1 cellular context compared by ENCODE assay signal in the genomic region with DNA sequence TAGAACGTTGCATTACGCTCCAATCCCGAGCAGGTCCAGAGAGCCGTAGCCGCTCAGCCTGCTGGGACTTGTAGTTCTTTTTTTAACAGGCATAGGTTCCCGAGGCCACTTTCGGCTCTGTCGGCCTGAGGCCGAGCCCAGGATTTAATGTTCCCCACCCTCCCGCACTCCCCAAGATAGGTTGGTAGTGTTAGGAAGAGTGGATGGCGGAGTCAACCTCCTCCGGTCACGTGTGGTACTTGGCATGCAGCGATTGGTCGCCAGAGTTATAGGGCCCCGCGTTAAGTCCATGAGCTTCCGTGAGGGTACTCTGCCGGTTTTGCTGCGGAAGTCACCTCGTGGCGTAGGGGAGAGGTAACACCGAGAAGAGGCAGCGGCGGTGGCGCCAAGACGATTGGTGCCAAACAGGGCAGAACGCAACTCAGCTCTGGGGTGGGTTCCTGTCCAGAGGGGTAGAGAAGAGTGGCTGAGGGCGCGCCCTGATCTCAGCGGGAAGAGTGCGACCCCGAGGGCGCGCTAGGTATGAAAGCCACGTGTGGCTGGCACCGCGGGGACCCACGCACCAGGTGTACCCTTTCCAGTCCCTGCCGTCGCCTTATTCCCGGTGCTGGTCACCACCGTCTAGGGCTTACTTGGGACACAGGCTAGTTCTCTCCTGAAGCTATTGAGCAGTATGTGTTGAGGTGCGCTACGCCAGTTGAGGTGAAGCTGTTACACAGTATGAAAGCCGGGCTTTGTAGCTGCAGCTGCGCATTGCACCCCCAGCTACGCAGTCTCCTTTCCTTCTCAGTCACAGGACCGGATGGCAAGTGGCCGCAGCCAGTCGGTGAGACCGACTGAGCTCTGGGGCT.
TF ChIP-seq lines count a peak whose summit lies in the region.

No MANE protein-coding gene starts in this region.

TF ChIP-seq in H1, 55 proteins besides CTCF, POLR2A, EP300 and RAD21 (continued from another document):
- TF ChIP-seq, protein P1, sequence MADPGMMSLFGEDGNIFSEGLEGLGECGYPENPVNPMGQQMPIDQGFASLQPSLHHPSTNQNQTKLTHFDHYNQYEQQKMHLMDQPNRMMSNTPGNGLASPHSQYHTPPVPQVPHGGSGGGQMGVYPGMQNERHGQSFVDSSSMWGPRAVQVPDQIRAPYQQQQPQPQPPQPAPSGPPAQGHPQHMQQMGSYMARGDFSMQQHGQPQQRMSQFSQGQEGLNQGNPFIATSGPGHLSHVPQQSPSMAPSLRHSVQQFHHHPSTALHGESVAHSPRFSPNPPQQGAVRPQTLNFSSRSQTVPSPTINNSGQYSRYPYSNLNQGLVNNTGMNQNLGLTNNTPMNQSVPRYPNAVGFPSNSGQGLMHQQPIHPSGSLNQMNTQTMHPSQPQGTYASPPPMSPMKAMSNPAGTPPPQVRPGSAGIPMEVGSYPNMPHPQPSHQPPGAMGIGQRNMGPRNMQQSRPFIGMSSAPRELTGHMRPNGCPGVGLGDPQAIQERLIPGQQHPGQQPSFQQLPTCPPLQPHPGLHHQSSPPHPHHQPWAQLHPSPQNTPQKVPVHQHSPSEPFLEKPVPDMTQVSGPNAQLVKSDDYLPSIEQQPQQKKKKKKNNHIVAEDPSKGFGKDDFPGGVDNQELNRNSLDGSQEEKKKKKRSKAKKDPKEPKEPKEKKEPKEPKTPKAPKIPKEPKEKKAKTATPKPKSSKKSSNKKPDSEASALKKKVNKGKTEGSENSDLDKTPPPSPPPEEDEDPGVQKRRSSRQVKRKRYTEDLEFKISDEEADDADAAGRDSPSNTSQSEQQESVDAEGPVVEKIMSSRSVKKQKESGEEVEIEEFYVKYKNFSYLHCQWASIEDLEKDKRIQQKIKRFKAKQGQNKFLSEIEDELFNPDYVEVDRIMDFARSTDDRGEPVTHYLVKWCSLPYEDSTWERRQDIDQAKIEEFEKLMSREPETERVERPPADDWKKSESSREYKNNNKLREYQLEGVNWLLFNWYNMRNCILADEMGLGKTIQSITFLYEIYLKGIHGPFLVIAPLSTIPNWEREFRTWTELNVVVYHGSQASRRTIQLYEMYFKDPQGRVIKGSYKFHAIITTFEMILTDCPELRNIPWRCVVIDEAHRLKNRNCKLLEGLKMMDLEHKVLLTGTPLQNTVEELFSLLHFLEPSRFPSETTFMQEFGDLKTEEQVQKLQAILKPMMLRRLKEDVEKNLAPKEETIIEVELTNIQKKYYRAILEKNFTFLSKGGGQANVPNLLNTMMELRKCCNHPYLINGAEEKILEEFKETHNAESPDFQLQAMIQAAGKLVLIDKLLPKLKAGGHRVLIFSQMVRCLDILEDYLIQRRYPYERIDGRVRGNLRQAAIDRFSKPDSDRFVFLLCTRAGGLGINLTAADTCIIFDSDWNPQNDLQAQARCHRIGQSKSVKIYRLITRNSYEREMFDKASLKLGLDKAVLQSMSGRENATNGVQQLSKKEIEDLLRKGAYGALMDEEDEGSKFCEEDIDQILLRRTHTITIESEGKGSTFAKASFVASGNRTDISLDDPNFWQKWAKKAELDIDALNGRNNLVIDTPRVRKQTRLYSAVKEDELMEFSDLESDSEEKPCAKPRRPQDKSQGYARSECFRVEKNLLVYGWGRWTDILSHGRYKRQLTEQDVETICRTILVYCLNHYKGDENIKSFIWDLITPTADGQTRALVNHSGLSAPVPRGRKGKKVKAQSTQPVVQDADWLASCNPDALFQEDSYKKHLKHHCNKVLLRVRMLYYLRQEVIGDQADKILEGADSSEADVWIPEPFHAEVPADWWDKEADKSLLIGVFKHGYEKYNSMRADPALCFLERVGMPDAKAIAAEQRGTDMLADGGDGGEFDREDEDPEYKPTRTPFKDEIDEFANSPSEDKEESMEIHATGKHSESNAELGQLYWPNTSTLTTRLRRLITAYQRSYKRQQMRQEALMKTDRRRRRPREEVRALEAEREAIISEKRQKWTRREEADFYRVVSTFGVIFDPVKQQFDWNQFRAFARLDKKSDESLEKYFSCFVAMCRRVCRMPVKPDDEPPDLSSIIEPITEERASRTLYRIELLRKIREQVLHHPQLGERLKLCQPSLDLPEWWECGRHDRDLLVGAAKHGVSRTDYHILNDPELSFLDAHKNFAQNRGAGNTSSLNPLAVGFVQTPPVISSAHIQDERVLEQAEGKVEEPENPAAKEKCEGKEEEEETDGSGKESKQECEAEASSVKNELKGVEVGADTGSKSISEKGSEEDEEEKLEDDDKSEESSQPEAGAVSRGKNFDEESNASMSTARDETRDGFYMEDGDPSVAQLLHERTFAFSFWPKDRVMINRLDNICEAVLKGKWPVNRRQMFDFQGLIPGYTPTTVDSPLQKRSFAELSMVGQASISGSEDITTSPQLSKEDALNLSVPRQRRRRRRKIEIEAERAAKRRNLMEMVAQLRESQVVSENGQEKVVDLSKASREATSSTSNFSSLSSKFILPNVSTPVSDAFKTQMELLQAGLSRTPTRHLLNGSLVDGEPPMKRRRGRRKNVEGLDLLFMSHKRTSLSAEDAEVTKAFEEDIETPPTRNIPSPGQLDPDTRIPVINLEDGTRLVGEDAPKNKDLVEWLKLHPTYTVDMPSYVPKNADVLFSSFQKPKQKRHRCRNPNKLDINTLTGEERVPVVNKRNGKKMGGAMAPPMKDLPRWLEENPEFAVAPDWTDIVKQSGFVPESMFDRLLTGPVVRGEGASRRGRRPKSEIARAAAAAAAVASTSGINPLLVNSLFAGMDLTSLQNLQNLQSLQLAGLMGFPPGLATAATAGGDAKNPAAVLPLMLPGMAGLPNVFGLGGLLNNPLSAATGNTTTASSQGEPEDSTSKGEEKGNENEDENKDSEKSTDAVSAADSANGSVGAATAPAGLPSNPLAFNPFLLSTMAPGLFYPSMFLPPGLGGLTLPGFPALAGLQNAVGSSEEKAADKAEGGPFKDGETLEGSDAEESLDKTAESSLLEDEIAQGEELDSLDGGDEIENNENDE (IDR thresholded peaks at IDR 0.05; ENCODE audit: insufficient replicate concordance, low read length), result no peak
- TF ChIP-seq TAF1 (IDR thresholded peaks at IDR 0.05; ENCODE audit: low read depth, low read length), result peak; percentile 49; the same call in 1 of the 2 replicates
- TF ChIP-seq SUZ12 (IDR thresholded peaks at IDR 0.05; ENCODE audit: low read length), result no peak
- no peak for TF ChIP-seq KDM5A (IDR thresholded peaks at IDR 0.05; ENCODE audit: low read length)
- TF ChIP-seq GABPA (IDR thresholded peaks at IDR 0.05; ENCODE audit: borderline replicate concordance, insufficient read depth, low read length), result no peak
- TF ChIP-seq SIX5 (IDR thresholded peaks at IDR 0.05; ENCODE audit: low read depth, low read length), result peak; percentile 54
- no peak for TF ChIP-seq TAF7 (optimal IDR thresholded peaks at IDR 0.05; ENCODE audit: borderline replicate concordance, low read depth, low read length)
- no peak for TF ChIP-seq JUND (IDR thresholded peaks at IDR 0.05; ENCODE audit: low read length)
- TF ChIP-seq, protein P2, sequence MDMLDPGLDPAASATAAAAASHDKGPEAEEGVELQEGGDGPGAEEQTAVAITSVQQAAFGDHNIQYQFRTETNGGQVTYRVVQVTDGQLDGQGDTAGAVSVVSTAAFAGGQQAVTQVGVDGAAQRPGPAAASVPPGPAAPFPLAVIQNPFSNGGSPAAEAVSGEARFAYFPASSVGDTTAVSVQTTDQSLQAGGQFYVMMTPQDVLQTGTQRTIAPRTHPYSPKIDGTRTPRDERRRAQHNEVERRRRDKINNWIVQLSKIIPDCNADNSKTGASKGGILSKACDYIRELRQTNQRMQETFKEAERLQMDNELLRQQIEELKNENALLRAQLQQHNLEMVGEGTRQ (IDR thresholded peaks at IDR 0.05; ENCODE audit: low read length), result peak; percentile 81
- TF ChIP-seq, protein P3, sequence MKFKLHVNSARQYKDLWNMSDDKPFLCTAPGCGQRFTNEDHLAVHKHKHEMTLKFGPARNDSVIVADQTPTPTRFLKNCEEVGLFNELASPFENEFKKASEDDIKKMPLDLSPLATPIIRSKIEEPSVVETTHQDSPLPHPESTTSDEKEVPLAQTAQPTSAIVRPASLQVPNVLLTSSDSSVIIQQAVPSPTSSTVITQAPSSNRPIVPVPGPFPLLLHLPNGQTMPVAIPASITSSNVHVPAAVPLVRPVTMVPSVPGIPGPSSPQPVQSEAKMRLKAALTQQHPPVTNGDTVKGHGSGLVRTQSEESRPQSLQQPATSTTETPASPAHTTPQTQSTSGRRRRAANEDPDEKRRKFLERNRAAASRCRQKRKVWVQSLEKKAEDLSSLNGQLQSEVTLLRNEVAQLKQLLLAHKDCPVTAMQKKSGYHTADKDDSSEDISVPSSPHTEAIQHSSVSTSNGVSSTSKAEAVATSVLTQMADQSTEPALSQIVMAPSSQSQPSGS (IDR thresholded peaks at IDR 0.05; ENCODE audit: low read length), result no peak
- TF ChIP-seq SP4 (IDR thresholded peaks at IDR 0.05; ENCODE audit: low read length), result no peak
- no peak for TF ChIP-seq NRF1 (IDR thresholded peaks at IDR 0.05; ENCODE audit: low read depth, low read length)
- TF ChIP-seq TEAD4 (IDR thresholded peaks at IDR 0.05; ENCODE audit: low read depth, low read length), result no peak
- no peak for TF ChIP-seq BACH1 (IDR thresholded peaks at IDR 0.05; ENCODE audit: low read length)
- no peak for TF ChIP-seq TCF12 (IDR thresholded peaks at IDR 0.05; ENCODE audit: low read depth, low read length)
- TF ChIP-seq GTF2F1 (IDR thresholded peaks at IDR 0.05; ENCODE audit: borderline replicate concordance, low read depth, low read length), result no peak
- TF ChIP-seq, protein P4, sequence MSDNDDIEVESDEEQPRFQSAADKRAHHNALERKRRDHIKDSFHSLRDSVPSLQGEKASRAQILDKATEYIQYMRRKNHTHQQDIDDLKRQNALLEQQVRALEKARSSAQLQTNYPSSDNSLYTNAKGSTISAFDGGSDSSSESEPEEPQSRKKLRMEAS (IDR thresholded peaks at IDR 0.05), result peak; percentile 82
- no peak for TF ChIP-seq CTBP2 (IDR thresholded peaks at IDR 0.05; ENCODE audit: borderline replicate concordance, insufficient read depth, insufficient read length, low read length)
- TF ChIP-seq SIN3A (conservative IDR thresholded peaks at IDR 0.05 in 1 of 2, IDR thresholded peaks at IDR 0.05 in 1 of 2; ENCODE audit: low read depth in 1 of 2, low read length in 2 of 2), result peak in 1 of 2 experiments; percentile 44; a peak in 1 of 4 replicates
- TF ChIP-seq KDM4A (IDR thresholded peaks at IDR 0.05; ENCODE audit: low read depth, low read length, severe bottlenecking), result peak; percentile 82
- TF ChIP-seq CHD1 (IDR thresholded peaks at IDR 0.05; ENCODE audit: low read depth, low read length), result no peak
- TF ChIP-seq POLR2AphosphoS5 (IDR thresholded peaks at IDR 0.05; ENCODE audit: low read depth, low read length), result peak; percentile 67
- no peak for TF ChIP-seq RXRA (IDR thresholded peaks at IDR 0.05; ENCODE audit: insufficient read depth, low read depth, low read length)
- no peak for TF ChIP-seq SIRT6 (IDR thresholded peaks at IDR 0.05; ENCODE audit: low read length)
- TF ChIP-seq EGR1 (IDR thresholded peaks at IDR 0.05; ENCODE audit: borderline replicate concordance, low read depth, low read length), result no peak
- TF ChIP-seq ASH2L (IDR thresholded peaks at IDR 0.05; ENCODE audit: low read length), result peak; percentile 42
- peak; percentile 70; the same call in 1 of the 2 replicates for TF ChIP-seq PHF8 (conservative IDR thresholded peaks at IDR 0.05; ENCODE audit: low read depth, low read length)
